8 cellular contexts compared by ENCODE assay signal in the genomic region with DNA sequence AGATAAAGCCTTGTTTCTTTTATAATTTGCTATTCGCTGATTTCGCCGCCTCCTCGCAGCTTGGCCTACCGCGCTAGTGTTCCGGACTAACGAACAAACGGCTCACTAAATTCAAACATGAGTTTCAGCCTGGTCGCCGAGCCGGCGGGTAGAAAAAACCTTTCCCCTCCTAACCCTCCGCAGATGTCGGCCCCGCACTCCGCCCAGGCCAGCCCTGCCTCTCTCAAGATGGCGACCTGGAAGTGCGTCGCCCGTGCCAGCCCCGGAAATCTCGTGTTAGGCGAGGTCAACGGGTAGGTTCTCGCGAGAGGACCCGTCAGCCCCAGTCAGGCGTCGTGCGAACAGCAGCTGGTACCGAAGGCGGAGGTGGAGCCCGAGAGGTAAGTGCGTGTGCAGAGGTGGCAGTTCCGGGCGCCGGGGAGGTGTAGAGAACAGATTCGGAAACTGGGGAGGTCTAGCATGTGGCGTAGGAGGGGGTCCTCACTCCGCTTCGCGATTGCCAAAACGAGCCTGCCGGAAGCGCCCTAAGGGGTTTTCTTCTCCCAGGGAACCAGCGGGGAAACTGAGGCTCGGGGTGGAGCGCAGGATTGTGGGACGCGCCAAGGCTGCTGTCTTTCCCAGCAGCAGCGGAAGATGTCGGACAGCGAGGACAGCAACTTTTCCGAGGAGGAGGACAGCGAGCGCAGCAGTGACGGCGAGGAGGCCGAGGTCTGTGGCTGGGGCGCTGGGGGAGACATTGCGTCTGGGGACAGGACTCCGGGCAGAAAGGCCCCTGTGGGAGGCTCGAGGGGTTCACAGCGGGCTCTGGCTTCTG. TPM values are rescaled to one million over a fixed set of nuclear protein-coding genes. Genes with fewer than 3 reads are reported as not detected.
DNase-seq lines count a peak whose midpoint lies in the region; ATAC-seq, FAIRE-seq and TF ChIP-seq lines count a peak whose summit lies in the region.

A gene (plus strand): TSS at position 325 of the 814 bp plus-strand sequence. CDS start 309 bp downstream, at position 634.

- no peak for TF ChIP-seq CTCF in D721Med (IDR thresholded peaks at IDR 0.05; ENCODE audit: insufficient read depth, missing control alignments)
- TF ChIP-seq CTCF in IMR-90 (conservative IDR thresholded peaks at IDR 0.05; ENCODE audit: low read depth, low read length): no peak
- no peak for TF ChIP-seq CTCF in epithelial cell of esophagus (IDR thresholded peaks at IDR 0.05; ENCODE audit: insufficient read depth, low read depth, low read length, missing control alignments)
- no peak for TF ChIP-seq CTCF in mucosa of descending colon (IDR thresholded peaks at IDR 0.05)

- H4K20me1 ChIP-seq in IMR-90 (ENCODE audit: insufficient read depth, low read length): peaks cover 36% of the 10 kb centered on the region

- CTCF ChIA-PET in IMR-90 (lab: Yijun Ruan, JAX): interaction anchor here (1.0 kb wide), 1 partner anchor 48 kb away, joined by 3 read pairs; no protein-coding TSS in a partner anchor

- no peaks in the 10 kb centered on the region for H3K27me3 ChIP-seq in IMR-90 (ENCODE audit: control insufficient read depth, insufficient read depth, low read length)

- peaks cover 6% of the 10 kb centered on the region for H3K9me1 ChIP-seq in IMR-90 (ENCODE audit: insufficient read depth, low read length)

- H4K5ac ChIP-seq in IMR-90 (ENCODE audit: low read depth, low read length): peak within 1 kb of the TSS; percentile 92

- POLR2A ChIA-PET in IMR-90 (lab: Charles Lee; ENCODE audit: unreplicated experiment): interaction anchor here (0.6 to 1.0 kb wide), 3 partner anchors 9 to 87 kb away, joined by 12 to 22 read pairs (median 14); a partner anchor contains a TSS

- DNase-seq in D721Med (ENCODE audit: insufficient read length, low spot score) (peak; percentile 99), IMR-90 (peak; percentile 97), OCI-M1 (lab: John Stamatoyannopoulos, UW) (peak; percentile 99), activated T-cell treated with anti-CD3 and anti-CD28 coated beads for 24 hours (ENCODE audit: low read depth) (peak; percentile 97), epithelial cell of esophagus (ENCODE audit: low read depth) (peak; percentile 99), mucosa of descending colon (peak; percentile 97 to 99 (median 98))
- peak; percentile 96 for DNase-seq in stimulated activated CD8-positive, alpha-beta memory T cell treated with anti-CD3 and anti-CD28 coated beads, Interleukin-4, amount 100 ng/mL, for 24 hours (ENCODE audit: low read depth)

- H3K36me3 ChIP-seq in IMR-90 (ENCODE audit: control insufficient read depth, insufficient read depth, low read length) (peaks cover 10% of the 10 kb centered on the region; the same call in 1 of the 2 replicates), mucosa of descending colon (ENCODE audit: low read depth) (no peaks in the 10 kb centered on the region)

- peak within 1 kb of the TSS; percentile 83 for H3K4me3 ChIP-seq in IMR-90 (ENCODE audit: insufficient read depth, low read depth, low read length)
- H3K4me3 ChIP-seq in epithelial cell of esophagus (ENCODE audit: low read length): peak within 1 kb of the TSS; percentile 97
- peak within 1 kb of the TSS; percentile 72 for H3K4me3 ChIP-seq in mucosa of descending colon

- H2AFZ ChIP-seq in IMR-90 (replicated peaks; ENCODE audit: low read length, poor library complexity): peak within 1 kb of the TSS; percentile 93

- ATAC-seq in GM21528 (IDR thresholded peaks at IDR 0.05; ENCODE audit: low FRiP score, unreplicated experiment): peak; percentile 74
- ATAC-seq in IMR-90 (ENCODE audit: low read depth): peak; percentile 96
- ATAC-seq in mucosa of descending colon: peak; percentile 99

- no peak for TF ChIP-seq RAD21 in IMR-90 (IDR thresholded peaks at IDR 0.05; ENCODE audit: low read length)

- WGBS in IMR-90 (ENCODE audit: extremely low coverage in 2 of 2, insufficient read length in 1 of 2), 2 experiments: 0% methylated on average over 34 of the region's 65 CpGs; no CpG with 5 or more reads in 1 of the 2 experiments

- H3K27ac ChIP-seq in IMR-90 (ENCODE audit: insufficient read depth, low read length): peak within 1 kb of the TSS; percentile 96

- no peak for FAIRE-seq in D721Med (lab: Jason Lieb, UNC)

- peak within 1 kb of the TSS; percentile 89 for H2BK5ac ChIP-seq in IMR-90 (ENCODE audit: low read depth, low read length, poor library complexity, severe bottlenecking)

- peak within 1 kb of the TSS; percentile 95 for H3K4me2 ChIP-seq in IMR-90 (ENCODE audit: low read depth, low read length)

- H3K79me1 ChIP-seq in IMR-90 (ENCODE audit: low read depth in 1 of 2, low read length in 2 of 2): peaks cover 11 to 53% of the 10 kb centered on the region in 2 experiments; a peak in 3 of 4 replicates

- peak within 1 kb of the TSS; percentile 31; the same call in 1 of the 2 replicates for H2BK120ac ChIP-seq in IMR-90 (ENCODE audit: low read depth, low read length)

- no peak within 1 kb of the TSS for H2BK15ac ChIP-seq in IMR-90 (ENCODE audit: low read depth, low read length)

- H3K18ac ChIP-seq in IMR-90 (ENCODE audit: low read depth, low read length): peak within 1 kb of the TSS; percentile 76

- BruUV-seq in IMR-90 (replicated peaks; lab: Mats Ljungman, UMichigan): no TSS peak

- peak within 1 kb of the TSS; percentile 95 for H2AK9ac ChIP-seq in IMR-90 (replicated peaks; ENCODE audit: low read depth, low read length, poor library complexity)

- H3K4ac ChIP-seq in IMR-90 (ENCODE audit: low read depth, low read length): peak within 1 kb of the TSS; percentile 95

- peak within 1 kb of the TSS; percentile 95 for H3K23ac ChIP-seq in IMR-90 (ENCODE audit: low read depth, low read length)

- intact Hi-C loops in IMR-90 (cut with micrococcal nuclease) (loop anchor here (10.0 kb wide), 1 partner anchor 399 kb away; a partner anchor contains a TSS), mucosa of descending colon (cut with DNase I, micrococcal nuclease) (no loop called here)

- dilution Hi-C loops in IMR-90 (cut with HindIII; ENCODE audit: low sequenced_read_pairs, unreplicated experiment): no loop called here

- no peak within 1 kb of the TSS for H2BK20ac ChIP-seq in IMR-90 (ENCODE audit: low read depth, low read length)

- H3K56ac ChIP-seq in IMR-90 (ENCODE audit: extremely low read depth, insufficient read depth, low read length): peak within 1 kb of the TSS; percentile 97

- H3K9ac ChIP-seq in IMR-90 (ENCODE audit: low read depth, low read length): peak within 1 kb of the TSS; percentile 99

- H3K4me1 ChIP-seq in IMR-90 (ENCODE audit: control insufficient read depth, insufficient read depth, low read length) (peaks cover 5% of the 10 kb centered on the region), mucosa of descending colon (ENCODE audit: low read depth) (peaks cover 12% of the 10 kb centered on the region)

- peak; percentile 94 for TF ChIP-seq POLR2A in IMR-90 (IDR thresholded peaks at IDR 0.05; ENCODE audit: low read depth, low read length)

- peak within 1 kb of the TSS; percentile 97 to 98 for H4K8ac ChIP-seq in IMR-90 (ENCODE audit: low read depth in 2 of 2, low read length in 2 of 2)

- H4K91ac ChIP-seq in IMR-90 (ENCODE audit: insufficient read depth, low read depth, low read length): peak within 1 kb of the TSS; percentile 93

- peak within 1 kb of the TSS; percentile 99 for H2AK5ac ChIP-seq in IMR-90 (ENCODE audit: low read depth, low read length)

- in situ Hi-C loops in IMR-90 (cut with MboI; ENCODE audit: low sequenced_read_pairs): loop anchor here (25.0 kb wide), 1 partner anchor 392 kb away; a partner anchor contains a TSS

- H3K9me3 ChIP-seq in IMR-90 (ENCODE audit: control insufficient read depth, insufficient read depth, low read length): no peaks in the 10 kb centered on the region
- H3K9me3 ChIP-seq in mucosa of descending colon: no peaks in the 10 kb centered on the region

- H3K14ac ChIP-seq in IMR-90 (replicated peaks; ENCODE audit: low read depth, low read length): peak within 1 kb of the TSS; percentile 96

TF ChIP-seq in IMR-90, 13 proteins besides CTCF, POLR2A, EP300 and RAD21 (continues in another document):
- TF ChIP-seq FOS (IDR thresholded peaks at IDR 0.05; ENCODE audit: low read depth, low read length) (no peak), MAFK (IDR thresholded peaks at IDR 0.05; ENCODE audit: low read depth, low read length) (no peak), MAZ (IDR thresholded peaks at IDR 0.05; ENCODE audit: borderline replicate concordance, low read depth, low read length) (0 out of 2 replicates have a peak, but pooled peaks have one; percentile 33), CHD1 (IDR thresholded peaks at IDR 0.05; ENCODE audit: low read depth, low read length) (no peak; the same call in none of the 2 replicates), CEBPB (IDR thresholded peaks at IDR 0.05; ENCODE audit: low read depth, low read length) (no peak), RCOR1 (IDR thresholded peaks at IDR 0.05; ENCODE audit: insufficient replicate concordance, low read length) (no peak), RFX5 (IDR thresholded peaks at IDR 0.05; ENCODE audit: low read depth, low read length) (no peak), SMC3 (IDR thresholded peaks at IDR 0.05; ENCODE audit: low read depth, low read length) (no peak), MXI1 (IDR thresholded peaks at IDR 0.05; ENCODE audit: borderline replicate concordance, low read depth, low read length) (0 out of 2 replicates have a peak, but pooled peaks have one; percentile 63)
- TF ChIP-seq, protein P1, sequence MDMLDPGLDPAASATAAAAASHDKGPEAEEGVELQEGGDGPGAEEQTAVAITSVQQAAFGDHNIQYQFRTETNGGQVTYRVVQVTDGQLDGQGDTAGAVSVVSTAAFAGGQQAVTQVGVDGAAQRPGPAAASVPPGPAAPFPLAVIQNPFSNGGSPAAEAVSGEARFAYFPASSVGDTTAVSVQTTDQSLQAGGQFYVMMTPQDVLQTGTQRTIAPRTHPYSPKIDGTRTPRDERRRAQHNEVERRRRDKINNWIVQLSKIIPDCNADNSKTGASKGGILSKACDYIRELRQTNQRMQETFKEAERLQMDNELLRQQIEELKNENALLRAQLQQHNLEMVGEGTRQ (IDR thresholded peaks at IDR 0.05; ENCODE audit: low read depth, low read length): peak; percentile 17; the same call in 1 of the 2 replicates
- TF ChIP-seq, protein P2, sequence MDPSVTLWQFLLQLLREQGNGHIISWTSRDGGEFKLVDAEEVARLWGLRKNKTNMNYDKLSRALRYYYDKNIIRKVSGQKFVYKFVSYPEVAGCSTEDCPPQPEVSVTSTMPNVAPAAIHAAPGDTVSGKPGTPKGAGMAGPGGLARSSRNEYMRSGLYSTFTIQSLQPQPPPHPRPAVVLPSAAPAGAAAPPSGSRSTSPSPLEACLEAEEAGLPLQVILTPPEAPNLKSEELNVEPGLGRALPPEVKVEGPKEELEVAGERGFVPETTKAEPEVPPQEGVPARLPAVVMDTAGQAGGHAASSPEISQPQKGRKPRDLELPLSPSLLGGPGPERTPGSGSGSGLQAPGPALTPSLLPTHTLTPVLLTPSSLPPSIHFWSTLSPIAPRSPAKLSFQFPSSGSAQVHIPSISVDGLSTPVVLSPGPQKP (IDR thresholded peaks at IDR 0.05; ENCODE audit: borderline replicate concordance, low read depth, low read length): no peak

RNA-seq across cellular contexts. Expression of the gene that starts here (rescaled TPM):
- total RNA-seq in IMR-90 (2012; rRNA removed) (75.3 and 86.9 TPM in 2 replicates), mucosa of descending colon (100 to 1,000 TPM; 101 to 122 (median 102) TPM)
- polyA plus RNA-seq in IMR-90 (2012; rRNA removed): 116 and 117 TPM in 2 replicates
- polyA plus RNA-seq in IMR-90 (2012; cell fraction: cytosol; rRNA removed): 63.8 and 73.5 TPM in 2 replicates
- 407 and 458 TPM in 2 replicates for polyA plus RNA-seq in IMR-90 (2012; cell fraction: nucleus; rRNA removed; ENCODE audit: low replicate concordance)

Comparison
In these comparisons a context has a peak if more than half of its experiments do, and no peak if none do; other contexts are left out.
1. Peak in every context shown above with its lines: DNase-seq, ATAC-seq, H3K4me3 ChIP-seq and H3K27ac ChIP-seq.